8 cellular contexts compared by ENCODE assay signal in the genomic region with DNA sequence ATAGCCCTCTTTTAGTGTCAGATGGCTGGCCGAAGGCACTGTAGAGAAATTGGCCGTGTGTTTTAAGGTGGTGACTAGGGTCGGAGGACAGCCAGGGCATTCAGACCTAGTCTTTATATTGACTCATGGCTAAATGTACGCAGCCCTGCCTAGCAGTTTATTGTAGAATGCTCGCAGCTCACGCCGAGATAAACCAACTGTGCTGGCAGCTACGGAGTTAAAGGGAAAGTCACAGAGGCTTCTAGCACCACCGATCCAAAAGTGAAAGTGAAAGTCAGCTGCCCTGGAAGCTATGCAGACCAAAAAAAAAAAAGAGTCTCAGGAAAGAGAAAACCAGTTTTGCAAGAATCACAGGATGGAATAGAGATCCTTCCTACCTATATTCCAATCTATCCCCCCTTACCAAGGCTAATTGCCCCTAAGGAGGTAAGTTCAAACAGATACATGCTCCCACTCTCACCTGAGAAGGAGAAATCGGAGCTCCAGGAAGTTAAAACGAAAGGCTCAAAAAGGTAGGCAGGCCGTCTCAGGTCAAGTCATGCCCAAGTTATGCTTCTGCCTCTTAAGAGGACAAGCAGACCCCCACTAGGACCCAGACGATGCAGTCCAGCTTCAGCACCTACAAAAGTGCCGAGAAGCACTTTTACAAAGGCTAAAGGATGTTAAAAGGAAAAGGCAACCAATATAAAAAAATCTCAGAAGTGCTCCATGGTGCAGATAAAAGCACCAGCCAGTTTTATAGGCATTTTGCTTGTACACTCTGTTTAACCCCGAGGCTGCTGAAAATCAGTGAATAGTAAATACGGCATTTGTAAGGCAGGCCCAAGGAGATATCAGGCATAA. TPM values are rescaled to one million over a fixed set of nuclear protein-coding genes. Genes with fewer than 3 reads are reported as not detected.
DNase-seq lines count a peak whose midpoint lies in the region; ATAC-seq and TF ChIP-seq lines count a peak whose summit lies in the region.

No MANE protein-coding gene starts in this region.

- TF ChIP-seq POLR2A in Peyer's patch (IDR thresholded peaks at IDR 0.05) = peak in 1 of 2 donors; percentile 20
- TF ChIP-seq POLR2A in gastroesophageal sphincter (IDR thresholded peaks at IDR 0.05) = no peak

- no peaks in the 10 kb centered on the region for H3K79me1 ChIP-seq in neuronal stem cell (ENCODE audit: low read depth, low read length)

- H3K27ac ChIP-seq in HUES48 (ENCODE audit: low read depth, low read length) (peak overlapping the region; percentile 65), Peyer's patch (peak overlapping the region; percentile 77 to 95 (median 84)), gastroesophageal sphincter (peak overlapping the region; percentile 88 to 100 (median 92)), neuronal stem cell (replicated peaks; ENCODE audit: low read length) (peak overlapping the region; percentile 3)

- peak overlapping the region; percentile 73 for H3K4me2 ChIP-seq in neuronal stem cell (ENCODE audit: insufficient read depth, low read length, poor library complexity, severe bottlenecking)

- H3K4me3 ChIP-seq in HUES48 (ENCODE audit: low read depth, low read length) = peak overlapping the region; percentile 63
- H3K4me3 ChIP-seq in Peyer's patch = peak overlapping the region; percentile 45 to 73 (median 51)
- H3K4me3 ChIP-seq in gastroesophageal sphincter = peak overlapping the region; percentile 69 to 100
- peak overlapping the region; percentile 41 to 70 for H3K4me3 ChIP-seq in neuronal stem cell (ENCODE audit: low read length in 2 of 2)

- H3K9ac ChIP-seq in HUES48 (ENCODE audit: low read depth, low read length) = peak overlapping the region; percentile 56
- H3K9ac ChIP-seq in neuronal stem cell (ENCODE audit: low read depth, low read length, poor library complexity) = no peak overlapping the region

- peak overlapping the region; percentile 94 for H2AFZ ChIP-seq in neuronal stem cell (ENCODE audit: low read length)

- WGBS in gastroesophageal sphincter (ENCODE audit: low coverage in 1 of 2), 2 donors = 0% methylated on average over 13 to 16 of the region's 16 CpGs
- no CpG with 5 or more reads among the region's 16 CpGs for WGBS in neuronal stem cell (ENCODE audit: extremely low coverage in 2 of 2, insufficient read length in 2 of 2, insufficient replicate concordance in 1 of 2), 2 donors

- no peak overlapping the region for H2BK120ac ChIP-seq in neuronal stem cell (ENCODE audit: low read depth, low read length)

- H2AK5ac ChIP-seq in neuronal stem cell (ENCODE audit: low read depth, low read length) = no peak overlapping the region

- H3K36me3 ChIP-seq in HUES48 (ENCODE audit: control insufficient read depth, insufficient read depth, low read length) (no peaks in the 10 kb centered on the region), Peyer's patch (no peaks in the 10 kb centered on the region), gastroesophageal sphincter (no peaks in the 10 kb centered on the region), neuronal stem cell (replicated peaks in 1 of 2; ENCODE audit: control insufficient read depth in 2 of 2, insufficient read depth in 2 of 2, low read length in 2 of 2) (no peaks in the 10 kb centered on the region)

- H2BK12ac ChIP-seq in neuronal stem cell (ENCODE audit: low read length) = no peak overlapping the region

- H2BK15ac ChIP-seq in neuronal stem cell (ENCODE audit: low read length) = peak overlapping the region; percentile 67

- no peaks in the 10 kb centered on the region for H3K27me3 ChIP-seq in HUES48 (ENCODE audit: control insufficient read depth, insufficient read depth, low read length)
- H3K27me3 ChIP-seq in Peyer's patch = no peaks in the 10 kb centered on the region
- no peaks in the 10 kb centered on the region for H3K27me3 ChIP-seq in gastroesophageal sphincter
- H3K27me3 ChIP-seq in neuronal stem cell (ENCODE audit: control insufficient read depth in 3 of 3, insufficient read depth in 3 of 3, low read depth in 1 of 3, low read length in 3 of 3) = no peaks in the 10 kb centered on the region

- H3K9me3 ChIP-seq in HUES48 (ENCODE audit: control insufficient read depth, insufficient read depth, low read length) = 0 out of 2 replicates have a peak, but pooled peaks cover 4% of the 10 kb centered on the region
- H3K9me3 ChIP-seq in Peyer's patch = no peaks in the 10 kb centered on the region
- H3K9me3 ChIP-seq in gastroesophageal sphincter = no peaks in the 10 kb centered on the region
- peaks cover 0 to 4% of the 10 kb centered on the region in 2 donors for H3K9me3 ChIP-seq in neuronal stem cell (replicated peaks in 1 of 2; ENCODE audit: control insufficient read depth in 2 of 2, insufficient read depth in 1 of 2, low read depth in 1 of 2, low read length in 2 of 2)

- TF ChIP-seq EP300 in gastroesophageal sphincter (IDR thresholded peaks at IDR 0.05) = no peak

- H3K23ac ChIP-seq in neuronal stem cell (ENCODE audit: low read depth, low read length, poor library complexity) = no peak overlapping the region

- peak; percentile 52 for ATAC-seq in GM21529 (IDR thresholded peaks at IDR 0.05; ENCODE audit: unreplicated experiment)
- peak; percentile 74 for ATAC-seq in gastroesophageal sphincter

- peak in 1 of 6 experiments; percentile 4 for TF ChIP-seq CTCF in Peyer's patch (IDR thresholded peaks at IDR 0.05)
- TF ChIP-seq CTCF in gastroesophageal sphincter (IDR thresholded peaks at IDR 0.05) = no peak

- DNase-seq in DMS153 treated with DMSO at 0.1 percent for 48 hours (lab: John Stamatoyannopoulos, UW; ENCODE audit: unreplicated experiment) (peak; percentile 91), Peyer's patch (peak; percentile 66 to 84 (median 71)), neuronal stem cell (ENCODE audit: low spot score) (peak; percentile 21), COR-L47 (lab: John Stamatoyannopoulos, UW) (no peak)
- DNase-seq in activated naive CD4-positive, alpha-beta T cell treated with Interleukin-2 at 50 U/mL for 16 hours = peak; percentile 52

- no peak overlapping the region for H4K8ac ChIP-seq in neuronal stem cell (ENCODE audit: low read depth, low read length)

- H2BK5ac ChIP-seq in neuronal stem cell (ENCODE audit: low read length) = no peak overlapping the region

- H3K4ac ChIP-seq in neuronal stem cell (ENCODE audit: low read length) = no peak overlapping the region

- no peak overlapping the region for H4K91ac ChIP-seq in neuronal stem cell (ENCODE audit: low read depth, low read length, poor library complexity)

- H3K14ac ChIP-seq in neuronal stem cell (ENCODE audit: low read length) = no peak overlapping the region

- peaks cover 53% of the 10 kb centered on the region for H3K4me1 ChIP-seq in HUES48 (ENCODE audit: control insufficient read depth, insufficient read depth, low read length)
- H3K4me1 ChIP-seq in Peyer's patch = peaks cover 0 to 23% (median 3%) of the 10 kb centered on the region in 4 donors
- H3K4me1 ChIP-seq in gastroesophageal sphincter = peaks cover 11 to 40% (median 12%) of the 10 kb centered on the region in 3 donors
- peaks cover 7 to 26% of the 10 kb centered on the region in 2 donors for H3K4me1 ChIP-seq in neuronal stem cell (ENCODE audit: control insufficient read depth in 2 of 2, insufficient read depth in 1 of 2, low read depth in 1 of 2, low read length in 2 of 2)

- no peak overlapping the region for H3K18ac ChIP-seq in neuronal stem cell (ENCODE audit: low read length)

RNA-seq across cellular contexts. Expression of a gene that starts 24.8 kb away (rescaled TPM):
- 10 to 100 TPM in 1 of 4 donors, 1 to 10 TPM in 3; 3.3 to 17.9 (median 6.6) TPM for total RNA-seq in Peyer's patch
- total RNA-seq in gastroesophageal sphincter = 1 to 10 TPM in 2 of 4 donors, under 1 TPM in 2; 0.57 to 2.0 (median 0.97) TPM
- polyA plus RNA-seq in neuronal stem cell (2013, experiment 1 of 2) = not detected
- polyA plus RNA-seq in neuronal stem cell (2013, experiment 2 of 2) = not detected

RNA-seq across cellular contexts. Expression of a gene that starts 44.5 kb away (rescaled TPM):
- total RNA-seq in Peyer's patch (1 to 10 TPM in 3 of 4 donors, not detected in 1; 2.1 to 5.8 (median 5.6) TPM), gastroesophageal sphincter (1 to 10 TPM in 1 of 4 donors, not detected in 3; 2.3 TPM)
- polyA plus RNA-seq in neuronal stem cell (2013, experiment 1 of 2) = not detected
- polyA plus RNA-seq in neuronal stem cell (2013, experiment 2 of 2) = not detected

RNA-seq across cellular contexts. Expression of a gene that starts 55.3 kb away (rescaled TPM):
- total RNA-seq in Peyer's patch (1 to 10 TPM in 2 of 4 donors, not detected in 2; 1.6 to 2.8 TPM), gastroesophageal sphincter (not detected)
- not detected for polyA plus RNA-seq in neuronal stem cell (2013, experiment 1 of 2)
- not detected for polyA plus RNA-seq in neuronal stem cell (2013, experiment 2 of 2)

RNA-seq across cellular contexts. Expression of a gene that starts 57.4 kb away (rescaled TPM):
- total RNA-seq in Peyer's patch = 1 to 10 TPM in 3 of 4 donors, under 1 TPM in 1; under 0.01 to 8.4 (median 5.4) TPM
- total RNA-seq in gastroesophageal sphincter = under 1 TPM; 0.37 to 0.94 (median 0.70) TPM
- polyA plus RNA-seq in neuronal stem cell (2013, experiment 1 of 2) = 0.08 TPM
- polyA plus RNA-seq in neuronal stem cell (2013, experiment 2 of 2) = 0.08 TPM

Comparison
In these comparisons a context has a peak if more than half of its experiments do, and no peak if none do; other contexts are left out.
1. H3K27ac ChIP-seq: peak in every context shown above with its lines; median percentile 92 in gastroesophageal sphincter; 84 in Peyer's patch; 65 in HUES48; 3 in neuronal stem cell.